In the genomic region with DNA sequence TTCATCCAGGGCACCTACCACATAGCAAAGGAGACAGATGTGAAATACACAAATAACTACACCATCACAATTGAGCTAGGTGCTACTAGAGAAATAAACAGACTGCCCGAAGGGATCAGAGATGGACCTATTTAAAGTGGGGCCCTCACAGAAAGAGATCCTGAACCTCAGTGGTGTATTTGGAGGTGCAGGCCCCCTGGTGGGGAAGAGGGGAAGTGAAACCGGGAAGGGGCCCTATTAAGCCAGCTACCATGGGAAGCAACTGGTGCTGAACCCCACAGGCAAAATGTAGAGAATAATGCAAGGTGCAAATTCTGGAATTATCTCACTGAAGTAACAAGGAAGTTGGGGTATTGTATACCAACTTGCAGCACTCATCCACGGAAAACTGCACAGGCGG, we compare ENCODE assay signal across 8 cellular contexts.
DNase-seq lines count a peak whose midpoint lies in the region; ATAC-seq, FAIRE-seq and TF ChIP-seq lines count a peak whose summit lies in the region.

No MANE protein-coding gene starts in this region.

- H3K4me3 ChIP-seq in mucosa of descending colon: no peak overlapping the region

- no peak for FAIRE-seq in HTR-8/SVneo (lab: Jason Lieb, UNC)

- no peaks in the 10 kb centered on the region for H3K4me1 ChIP-seq in mucosa of descending colon (ENCODE audit: low read depth)

- intact Hi-C loops in activated CD4-positive, alpha-beta T cell treated with anti-CD3 and anti-CD28 coated beads for 36 hours (cut with DNase I, micrococcal nuclease): no loop called here
- intact Hi-C loops in mucosa of descending colon (cut with DNase I, micrococcal nuclease): no loop called here

- POLR2A ChIA-PET in activated CD4-positive, alpha-beta T cell treated with anti-CD3 and anti-CD28 coated beads for 36 hours (lab: Charles Lee): no interaction called here

- no peaks in the 10 kb centered on the region for H3K36me3 Mint-ChIP-seq in activated CD4-positive, alpha-beta T cell treated with anti-CD3 and anti-CD28 coated beads for 36 hours (ENCODE audit: low read depth)
- H3K36me3 Mint-ChIP-seq in activated naive CD8-positive, alpha-beta T cell treated with anti-CD3 and anti-CD28 coated beads, Interleukin-2, amount 50 U/mL, for 24 hours (ENCODE audit: low read depth): no peaks in the 10 kb centered on the region

- no peak for ATAC-seq in activated CD4-positive, alpha-beta T cell treated with anti-CD3 and anti-CD28 coated beads for 36 hours
- ATAC-seq in activated naive CD8-positive, alpha-beta T cell treated with anti-CD3 and anti-CD28 coated beads, Interleukin-2, amount 50 U/mL, for 24 hours: no peak
- ATAC-seq in mucosa of descending colon: peak; percentile 50
- ATAC-seq in GM21367 (IDR thresholded peaks at IDR 0.05; ENCODE audit: unreplicated experiment): no peak

- no peaks in the 10 kb centered on the region for H3K9me3 Mint-ChIP-seq in activated CD4-positive, alpha-beta T cell treated with anti-CD3 and anti-CD28 coated beads for 36 hours (ENCODE audit: low read depth)
- H3K9me3 Mint-ChIP-seq in activated naive CD8-positive, alpha-beta T cell treated with anti-CD3 and anti-CD28 coated beads, Interleukin-2, amount 50 U/mL, for 24 hours: no peaks in the 10 kb centered on the region

- peak; percentile 43 for DNase-seq in activated CD4-positive, alpha-beta T cell treated with anti-CD3 and anti-CD28 coated beads for 36 hours
- no peak for DNase-seq in activated CD4-positive, alpha-beta T cell treated with anti-CD3 and anti-CD28 coated beads for 1 hour
- peak; percentile 17 for DNase-seq in NCI-H69 (lab: John Stamatoyannopoulos, UW)
- peak; percentile 16 for DNase-seq in activated naive CD8-positive, alpha-beta T cell treated with anti-CD3 and anti-CD28 coated beads, Interleukin-2, amount 50 U/mL, for 24 hours
- peak in 2 of 3 donors; percentile 26 to 31 for DNase-seq in mucosa of descending colon
- DNase-seq in HTR-8/SVneo (ENCODE audit: insufficient read length, low spot score): no peak
- no peak for DNase-seq in putamen (ENCODE audit: low spot score)

- no peaks in the 10 kb centered on the region for H3K27me3 Mint-ChIP-seq in activated CD4-positive, alpha-beta T cell treated with anti-CD3 and anti-CD28 coated beads for 36 hours
- H3K27me3 Mint-ChIP-seq in activated naive CD8-positive, alpha-beta T cell treated with anti-CD3 and anti-CD28 coated beads, Interleukin-2, amount 50 U/mL, for 24 hours: no peaks in the 10 kb centered on the region

- H3K36me3 ChIP-seq in mucosa of descending colon (ENCODE audit: low read depth): no peaks in the 10 kb centered on the region

- peak; percentile 27 for TF ChIP-seq CTCF in mucosa of descending colon (IDR thresholded peaks at IDR 0.05)

- CTCF ChIA-PET in activated CD4-positive, alpha-beta T cell treated with anti-CD3 and anti-CD28 coated beads for 36 hours (lab: Charles Lee): interaction anchor here (0.6 to 2.7 kb wide), 4 partner anchors 8 to 555 kb away, joined by 3 to 11 read pairs (median 4); no protein-coding TSS in a partner anchor

- no peak overlapping the region for H3K27ac Mint-ChIP-seq in activated CD4-positive, alpha-beta T cell treated with anti-CD3 and anti-CD28 coated beads for 36 hours
- no peak overlapping the region for H3K27ac Mint-ChIP-seq in activated naive CD8-positive, alpha-beta T cell treated with anti-CD3 and anti-CD28 coated beads, Interleukin-2, amount 50 U/mL, for 24 hours

- H3K4me1 Mint-ChIP-seq in activated CD4-positive, alpha-beta T cell treated with anti-CD3 and anti-CD28 coated beads for 36 hours: no peaks in the 10 kb centered on the region
- H3K4me1 Mint-ChIP-seq in activated naive CD8-positive, alpha-beta T cell treated with anti-CD3 and anti-CD28 coated beads, Interleukin-2, amount 50 U/mL, for 24 hours: no peaks in the 10 kb centered on the region

- H3K4me3 Mint-ChIP-seq in activated CD4-positive, alpha-beta T cell treated with anti-CD3 and anti-CD28 coated beads for 36 hours: no peak overlapping the region
- no peak overlapping the region for H3K4me3 Mint-ChIP-seq in activated naive CD8-positive, alpha-beta T cell treated with anti-CD3 and anti-CD28 coated beads, Interleukin-2, amount 50 U/mL, for 24 hours

- no peaks in the 10 kb centered on the region for H3K9me3 ChIP-seq in mucosa of descending colon

Comparison
In these comparisons a context has a peak if more than half of its experiments do, and no peak if none do; other contexts are left out.
1. DNase-seq: peak in activated CD4-positive, alpha-beta T cell treated with anti-CD3 and anti-CD28 coated beads for 36 hours (single experiment), NCI-H69 (single experiment), activated naive CD8-positive, alpha-beta T cell treated with anti-CD3 and anti-CD28 coated beads, Interleukin-2, amount 50 U/mL, for 24 hours (single experiment) and mucosa of descending colon (2 of 3); none in activated CD4-positive, alpha-beta T cell treated with anti-CD3 and anti-CD28 coated beads for 1 hour (single experiment), HTR-8/SVneo (single experiment) and putamen (single experiment).